29 cellular contexts compared by ENCODE assay signal in the genomic region with DNA sequence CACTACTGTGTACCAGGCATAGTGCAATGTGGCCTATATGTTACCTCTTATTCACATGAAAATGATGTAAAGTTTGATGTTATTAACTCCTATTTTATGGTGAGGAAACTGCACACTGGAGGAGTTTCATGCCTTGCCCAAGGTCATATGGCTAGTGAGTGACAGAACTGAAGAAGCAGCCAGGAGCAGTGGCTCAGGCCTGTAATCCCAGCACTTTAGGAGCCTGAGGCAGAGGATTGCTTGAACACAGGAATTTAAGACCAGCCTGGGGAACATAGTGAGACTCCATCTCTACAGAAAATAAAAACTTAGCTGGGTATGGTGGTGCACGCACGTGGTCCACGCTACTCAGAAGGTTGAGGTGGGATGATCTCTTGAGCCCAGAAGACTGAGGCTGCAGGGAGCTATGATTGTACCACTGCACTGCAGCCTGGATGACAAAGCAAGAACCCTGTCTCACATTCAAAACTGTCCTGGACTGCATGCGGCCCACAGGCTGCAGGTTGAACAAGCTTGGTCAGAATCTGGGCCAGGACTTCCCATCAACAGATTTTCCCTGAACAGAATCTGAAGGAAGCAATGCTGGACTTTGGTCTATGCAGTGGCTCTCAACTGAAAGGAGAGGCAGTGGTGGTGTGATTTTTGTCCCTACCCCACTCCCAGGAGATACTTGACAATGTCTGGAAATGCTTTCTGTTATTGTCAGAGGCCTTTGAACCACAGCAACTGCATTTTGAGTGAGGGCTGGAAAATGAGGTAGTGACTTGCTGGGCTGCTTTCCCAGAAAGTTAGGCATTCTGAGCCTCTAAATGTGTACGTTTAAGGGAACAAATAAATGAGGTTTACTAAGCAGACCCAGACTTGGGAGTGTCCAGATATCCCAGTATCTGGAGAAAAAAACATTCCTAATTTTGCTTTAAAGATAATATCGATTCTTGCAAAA.
"Had no signal": no experiment of that assay in that cellular context is flagged by ENCODE, and none has a peak within 500 bp of the region (broad histone marks: within the 10 kb centered on the region; RNA-seq: fewer than 3 reads in every experiment).

No MANE protein-coding gene starts in this region.

- DNase-seq: activated CD4-positive, alpha-beta memory T cell treated with anti-CD3 and anti-CD28 coated beads, Interleukin-2, amount 10 ng/mL, durations not matched to agents 7 days and 5 days; activated CD4-positive, alpha-beta T cell treated with anti-CD3 and anti-CD28 coated beads for 1 hour; activated CD4-positive, alpha-beta T cell treated with anti-CD3 and anti-CD28 coated beads for 48 hours; activated CD4-positive, CD25-positive, alpha-beta regulatory T cell; activated CD8-positive, alpha-beta memory T cell treated with anti-CD3 and anti-CD28 coated beads for 24 hours; activated CD8-positive, alpha-beta memory T cell treated with anti-CD3 and anti-CD28 coated beads, Interleukin-2, amount 10 ng/mL, durations not matched to agents 7 days and 5 days; activated CD8-positive, alpha-beta memory T cell treated with anti-CD3 and anti-CD28 coated beads, Interleukin-2, amount 50 U/mL, for 48 hours; activated effector memory CD4-positive, alpha-beta T cell treated with Interleukin-2 at 50 U/mL for 16 hours; activated naive CD4-positive, alpha-beta T cell; activated naive CD4-positive, alpha-beta T cell treated with anti-CD3 and anti-CD28 coated beads, Interleukin-2, amount 50 U/mL, for 16 hours; activated naive CD8-positive, alpha-beta T cell treated with anti-CD3 and anti-CD28 coated beads for 36 hours; activated T-cell treated with anti-CD3 and anti-CD28 coated beads, Interleukin-2, amount 50 U/mL, for 48 hours; amniotic stem cell; aorta; brain microvascular endothelial cell; central memory CD4-positive, alpha-beta T cell; NCI-H1092 treated with DMSO at 0.1 percent for 48 hours; NCI-H1417; NCI-H187 treated with DMSO at 0.1 percent for 48 hours; NCI-H2081; NCI-H510A; NCI-H526; NCI-H748 treated with DMSO at 0.1 percent for 48 hours; NK-92 treated with Interleukin-12 subunit alpha and Interleukin-12 subunit beta, amount 100 ng/mL, for 24 hours; PC-3; Peyer's patch; T1000; WERI-Rb-1 had no signal

- ATAC-seq: activated CD8-positive, alpha-beta memory T cell treated with anti-CD3 and anti-CD28 coated beads, Interleukin-2, amount 10 ng/mL, durations not matched to agents 7 days and 5 days; PC-3; Right ventricle myocardium inferior had no signal
